27 cellular contexts compared by ENCODE assay signal in the genomic region with DNA sequence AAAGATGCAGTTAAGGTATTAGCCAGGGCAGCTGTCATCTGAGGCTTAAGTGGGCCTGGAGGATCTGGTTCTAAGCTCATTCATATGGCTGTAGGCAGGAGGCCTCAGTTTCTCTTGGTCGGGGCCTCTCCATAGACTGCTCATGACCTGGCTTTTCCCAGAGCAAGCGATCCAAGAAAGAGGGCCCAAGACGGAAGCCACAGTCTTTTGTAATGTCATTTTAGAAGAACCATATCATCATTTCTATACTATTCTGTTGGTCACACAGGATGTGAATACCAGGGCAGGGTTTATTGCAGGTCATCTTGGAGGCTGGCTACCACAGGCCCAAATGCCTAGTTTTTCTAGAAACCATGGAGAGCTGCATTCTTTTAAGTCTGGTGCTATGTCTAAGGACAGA. TPM values are rescaled to one million over a fixed set of nuclear protein-coding genes. Genes with fewer than 3 reads are reported as not detected.
A peak's percentile ranks its signal among the peaks of the same experiment; 100 is the strongest.
DNase-seq lines count a peak whose midpoint lies in the region; ATAC-seq and TF ChIP-seq lines count a peak whose summit lies in the region.
"Had no signal": no experiment of that assay in that cellular context is flagged by ENCODE, and none has a peak within 500 bp of the region (broad histone marks: within the 10 kb centered on the region; RNA-seq: fewer than 3 reads in every experiment).

No MANE protein-coding gene starts in this region.

- peak; percentile 43 for DNase-seq in activated CD4-positive, alpha-beta memory T cell treated with anti-CD3 and anti-CD28 coated beads for 36 hours
- DNase-seq in activated CD4-positive, alpha-beta memory T cell treated with anti-CD3 and anti-CD28 coated beads, Interleukin-2, amount 10 ng/mL, durations not matched to agents 7 days and 5 days = no peak
- DNase-seq in GM23248 (peak; percentile 19), esophagus muscularis mucosa (ENCODE audit: extremely low spot score) (peak; percentile 68), AG08396 (ENCODE audit: low spot score) (no peak), prostate gland (ENCODE audit: low spot score) (no peak)
- DNase-seq: activated B cell treated with CpG ODN at 0.5 μM for 24 hours; activated CD8-positive, alpha-beta memory T cell treated with anti-CD3 and anti-CD28 coated beads, Interleukin-2, amount 50 U/mL, for 4 hours; activated effector memory CD4-positive, alpha-beta T cell treated with anti-CD3 and anti-CD28 coated beads, Interleukin-2, amount 50 U/mL, for 16 hours; activated naive CD8-positive, alpha-beta T cell treated with anti-CD3 and anti-CD28 coated beads, Interleukin-2, amount 10 ng/mL, durations not matched to agents 7 days and 5 days; DMS 273 treated with DMSO at 0.1 percent for 48 hours; effector CD8-positive, alpha-beta T cell; KBM-7; mesendoderm; NCI-H1105 treated with DMSO at 0.1 percent for 48 hours; NCI-H1930; NCI-H524; NK-92 treated with Interleukin-12 subunit alpha and Interleukin-12 subunit beta, amount 100 ng/mL, for 24 hours; sigmoid colon; stimulated activated CD4-positive, alpha-beta T cell treated with anti-CD3 and anti-CD28 coated beads, Interleukin-4, amount 100 ng/mL, for 1 hour; trophoblast cell had no signal

- 94 to 95% methylated on average over 3 of the region's 3 CpGs for WGBS in GM23248 (ENCODE audit: low coverage in 1 of 2, low lambda C conversion rate in 2 of 2, missing lambda C conversion rate in 2 of 2), 2 experiments
- 92% methylated on average over 2 of the region's 3 CpGs for WGBS in esophagus muscularis mucosa
- WGBS in prostate gland = 96% methylated on average over 3 of the region's 3 CpGs

- H3K4me1 ChIP-seq in GM23248 (ENCODE audit: insufficient read depth) (peaks cover 19% of the 10 kb centered on the region), esophagus muscularis mucosa (peaks cover 0 to 4% (median 0%) of the 10 kb centered on the region in 4 donors), subcutaneous abdominal adipose tissue (ENCODE audit: control insufficient read depth in 5 of 5, insufficient read depth in 5 of 5, low read length in 5 of 5) (peaks cover 4 to 32% (median 26%) of the 10 kb centered on the region in 5 donors), prostate gland (replicated peaks) (no peaks in the 10 kb centered on the region)
- H3K4me1 ChIP-seq: ascending aorta had no signal

- in situ Hi-C loops in GM23248 (cut with MboI) = no loop called here

- no peaks in the 10 kb centered on the region for H3K9me2 ChIP-seq in GM23248 (ENCODE audit: insufficient read depth)

- no peak overlapping the region for H2AFZ ChIP-seq in GM23248

- H3K9ac ChIP-seq in GM23248 (no peak overlapping the region), subcutaneous abdominal adipose tissue (ENCODE audit: low read length in 5 of 5) (peak overlapping the region in 1 of 5 donors; percentile 46)

- peaks cover 69% of the 10 kb centered on the region for H3K4me1 Mint-ChIP-seq in activated CD4-positive, alpha-beta memory T cell treated with anti-CD3 and anti-CD28 coated beads for 36 hours (ENCODE audit: low read depth)
- peaks cover 52% of the 10 kb centered on the region for H3K4me1 Mint-ChIP-seq in activated CD4-positive, alpha-beta memory T cell treated with anti-CD3 and anti-CD28 coated beads, Interleukin-2, amount 10 ng/mL, durations not matched to agents 7 days and 5 days

- no peaks in the 10 kb centered on the region for H3K27me3 Mint-ChIP-seq in activated CD4-positive, alpha-beta memory T cell treated with anti-CD3 and anti-CD28 coated beads for 36 hours
- H3K27me3 Mint-ChIP-seq in activated CD4-positive, alpha-beta memory T cell treated with anti-CD3 and anti-CD28 coated beads, Interleukin-2, amount 10 ng/mL, durations not matched to agents 7 days and 5 days = no peaks in the 10 kb centered on the region
- H3K27me3 Mint-ChIP-seq: activated B cell treated with CpG ODN at 0.5 μM for 24 hours; activated naive CD8-positive, alpha-beta T cell treated with anti-CD3 and anti-CD28 coated beads, Interleukin-2, amount 10 ng/mL, durations not matched to agents 7 days and 5 days had no signal

- H3K79me2 ChIP-seq in GM23248 (ENCODE audit: insufficient read depth) = no peaks in the 10 kb centered on the region

- no peak for ATAC-seq in SK-N-SH treated with all-trans-retinoic acid at 6 μM for 48 hours
- ATAC-seq: left lobe of liver had no signal

- intact Hi-C loops in activated CD4-positive, alpha-beta memory T cell treated with anti-CD3 and anti-CD28 coated beads for 36 hours (cut with micrococcal nuclease) = loop anchor here (5.0 kb wide), 1 partner anchor 79 kb away; a partner anchor contains a TSS
- intact Hi-C loops in esophagus muscularis mucosa (cut with DNase I) = no loop called here
- intact Hi-C loops in prostate gland (cut with DNase I) = no loop called here

- H3K36me3 Mint-ChIP-seq in activated CD4-positive, alpha-beta memory T cell treated with anti-CD3 and anti-CD28 coated beads for 36 hours = peaks cover 55% of the 10 kb centered on the region
- peaks cover 84% of the 10 kb centered on the region for H3K36me3 Mint-ChIP-seq in activated CD4-positive, alpha-beta memory T cell treated with anti-CD3 and anti-CD28 coated beads, Interleukin-2, amount 10 ng/mL, durations not matched to agents 7 days and 5 days (ENCODE audit: low read depth)

- H3K9me3 ChIP-seq in GM23248 (ENCODE audit: low read depth) = no peaks in the 10 kb centered on the region
- no peaks in the 10 kb centered on the region for H3K9me3 ChIP-seq in esophagus muscularis mucosa
- peaks cover 0 to 5% (median 0%) of the 10 kb centered on the region in 5 donors for H3K9me3 ChIP-seq in subcutaneous abdominal adipose tissue (ENCODE audit: control insufficient read depth in 5 of 5, low read length in 5 of 5)
- no peaks in the 10 kb centered on the region for H3K9me3 ChIP-seq in prostate gland
- H3K9me3 ChIP-seq: ascending aorta had no signal

- H3F3A ChIP-seq in GM23248 (ENCODE audit: insufficient read depth) = peaks cover 16% of the 10 kb centered on the region

- H3K4me2 ChIP-seq in GM23248 (ENCODE audit: unreplicated experiment) = no peak overlapping the region

- H3K27ac Mint-ChIP-seq in activated CD4-positive, alpha-beta memory T cell treated with anti-CD3 and anti-CD28 coated beads for 36 hours = peak overlapping the region; percentile 38
- no peak overlapping the region for H3K27ac Mint-ChIP-seq in activated CD4-positive, alpha-beta memory T cell treated with anti-CD3 and anti-CD28 coated beads, Interleukin-2, amount 10 ng/mL, durations not matched to agents 7 days and 5 days
- H3K27ac Mint-ChIP-seq: activated naive CD8-positive, alpha-beta T cell treated with anti-CD3 and anti-CD28 coated beads, Interleukin-2, amount 10 ng/mL, durations not matched to agents 7 days and 5 days had no signal

- no peak for TF ChIP-seq EP300 in esophagus muscularis mucosa (IDR thresholded peaks at IDR 0.05)

- no peaks in the 10 kb centered on the region for H4K20me1 ChIP-seq in GM23248 (ENCODE audit: insufficient read depth)

- no peak for TF ChIP-seq POLR2A in esophagus muscularis mucosa (IDR thresholded peaks at IDR 0.05; ENCODE audit: low read depth)
- no peak for TF ChIP-seq POLR2A in prostate gland (IDR thresholded peaks at IDR 0.05)

- H3K9me3 Mint-ChIP-seq in activated CD4-positive, alpha-beta memory T cell treated with anti-CD3 and anti-CD28 coated beads for 36 hours = peaks cover 33% of the 10 kb centered on the region
- peaks cover 34% of the 10 kb centered on the region for H3K9me3 Mint-ChIP-seq in activated CD4-positive, alpha-beta memory T cell treated with anti-CD3 and anti-CD28 coated beads, Interleukin-2, amount 10 ng/mL, durations not matched to agents 7 days and 5 days

- CTCF ChIA-PET in activated CD4-positive, alpha-beta memory T cell treated with anti-CD3 and anti-CD28 coated beads for 36 hours (lab: Charles Lee) = interaction anchor here (0.9 kb wide), 1 partner anchor 13 kb away, joined by 4 read pairs; no protein-coding TSS in a partner anchor
- CTCF ChIA-PET in activated CD4-positive, alpha-beta memory T cell treated with anti-CD3 and anti-CD28 coated beads, Interleukin-2, amount 10 ng/mL, durations not matched to agents 7 days and 5 days (lab: Charles Lee) = no interaction called here

- H3K27me3 ChIP-seq in GM23248 (replicated peaks; ENCODE audit: insufficient read depth) (no peaks in the 10 kb centered on the region), esophagus muscularis mucosa (no peaks in the 10 kb centered on the region), subcutaneous abdominal adipose tissue (ENCODE audit: control insufficient read depth in 5 of 5, insufficient read depth in 4 of 5, low read length in 5 of 5) (no peaks in the 10 kb centered on the region), prostate gland (replicated peaks; ENCODE audit: insufficient read depth) (no peaks in the 10 kb centered on the region)
- H3K27me3 ChIP-seq: ascending aorta, sigmoid colon had no signal

- no peak for TF ChIP-seq CTCF in esophagus muscularis mucosa (IDR thresholded peaks at IDR 0.05)
- TF ChIP-seq CTCF in prostate gland (IDR thresholded peaks at IDR 0.05) = no peak

- no peak overlapping the region for H3K4me3 ChIP-seq in GM23248
- no peak overlapping the region for H3K4me3 ChIP-seq in esophagus muscularis mucosa
- no peak overlapping the region for H3K4me3 ChIP-seq in subcutaneous abdominal adipose tissue (ENCODE audit: low read depth in 1 of 5, low read length in 5 of 5)
- no peak overlapping the region for H3K4me3 ChIP-seq in prostate gland
- H3K4me3 ChIP-seq: ascending aorta, coronary artery, sigmoid colon had no signal

- POLR2A ChIA-PET in activated CD4-positive, alpha-beta memory T cell treated with anti-CD3 and anti-CD28 coated beads for 36 hours (lab: Charles Lee) = interaction anchor here (0.6 to 1.0 kb wide), 3 partner anchors 45 to 179 kb away, joined by 3 to 5 read pairs (median 3); a partner anchor contains a TSS
- POLR2A ChIA-PET in activated CD4-positive, alpha-beta memory T cell treated with anti-CD3 and anti-CD28 coated beads, Interleukin-2, amount 10 ng/mL, durations not matched to agents 7 days and 5 days (lab: Charles Lee) = interaction anchor here (0.8 to 1.3 kb wide), 2 partner anchors 10 to 47 kb away, joined by 3 read pairs; no protein-coding TSS in a partner anchor

- no peak overlapping the region for H3K4me3 Mint-ChIP-seq in activated CD4-positive, alpha-beta memory T cell treated with anti-CD3 and anti-CD28 coated beads for 36 hours
- H3K4me3 Mint-ChIP-seq in activated CD4-positive, alpha-beta memory T cell treated with anti-CD3 and anti-CD28 coated beads, Interleukin-2, amount 10 ng/mL, durations not matched to agents 7 days and 5 days = no peak overlapping the region
- H3K4me3 Mint-ChIP-seq: activated B cell treated with CpG ODN at 0.5 μM for 24 hours; activated naive CD8-positive, alpha-beta T cell treated with anti-CD3 and anti-CD28 coated beads, Interleukin-2, amount 10 ng/mL, durations not matched to agents 7 days and 5 days had no signal

- no peaks in the 10 kb centered on the region for H3K36me3 ChIP-seq in GM23248 (ENCODE audit: low read depth)
- H3K36me3 ChIP-seq in esophagus muscularis mucosa = no peaks in the 10 kb centered on the region
- H3K36me3 ChIP-seq in subcutaneous abdominal adipose tissue (ENCODE audit: control insufficient read depth in 5 of 5, insufficient read depth in 5 of 5, low read length in 5 of 5) = no peaks in the 10 kb centered on the region
- H3K36me3 ChIP-seq in prostate gland = no peaks in the 10 kb centered on the region
- H3K36me3 ChIP-seq: ascending aorta, sigmoid colon had no signal

- H3K27ac ChIP-seq in GM23248 = no peak overlapping the region
- no peak overlapping the region for H3K27ac ChIP-seq in esophagus muscularis mucosa (replicated peaks in 1 of 4)
- H3K27ac ChIP-seq in subcutaneous abdominal adipose tissue (ENCODE audit: low read depth, low read length) = peak overlapping the region; percentile 86
- no peak overlapping the region for H3K27ac ChIP-seq in prostate gland
- H3K27ac ChIP-seq: ascending aorta, coronary artery, epithelial cell of prostate had no signal

RNA-seq across cellular contexts. Expression of a gene that starts 47.7 kb away (rescaled TPM):
- 100 to 1,000 TPM; 146 TPM for total RNA-seq in activated CD4-positive, alpha-beta memory T cell treated with anti-CD3 and anti-CD28 coated beads for 36 hours
- total RNA-seq in activated CD4-positive, alpha-beta memory T cell treated with anti-CD3 and anti-CD28 coated beads, Interleukin-2, amount 10 ng/mL, durations not matched to agents 7 days and 5 days = 100 to 1,000 TPM; 296 to 304 TPM
- 13.8 and 14.7 TPM in 2 replicates for total RNA-seq in GM23248 (2014; rRNA removed; shearing (Covaris generic))
- 15.0 and 16.5 TPM in 2 replicates for polyA plus RNA-seq in GM23248 (2016; fragmentation: Nextera tagmentation; extraction: Ambion mirVana)
- 10 to 100 TPM; 15.7 to 19.9 (median 17.7) TPM for total RNA-seq in esophagus muscularis mucosa
- 100 to 1,000 TPM in 1 of 2 donors, 1 to 10 TPM in 1; 2.7 to 120 TPM for total RNA-seq in prostate gland

Comparison
In these comparisons a context has a peak if more than half of its experiments do, and no peak if none do; other contexts are left out.
1. DNase-seq: peak in activated CD4-positive, alpha-beta memory T cell treated with anti-CD3 and anti-CD28 coated beads for 36 hours (single experiment), GM23248 (single experiment) and esophagus muscularis mucosa (single experiment); none in activated CD4-positive, alpha-beta memory T cell treated with anti-CD3 and anti-CD28 coated beads, Interleukin-2, amount 10 ng/mL, durations not matched to agents 7 days and 5 days (single experiment), AG08396 (single experiment) and prostate gland (single experiment).